In genomic region chr17:57407287-57408063, GRCh38 we compare ENCODE assay signal across 9 cellular contexts.
DNase-seq lines count a peak whose midpoint lies in the region; ATAC-seq and TF ChIP-seq lines count a peak whose summit lies in the region.
"Had no signal": no experiment of that assay in that cellular context is flagged by ENCODE, and none has a peak within 500 bp of the region (broad histone marks: within the 10 kb centered on the region; RNA-seq: fewer than 3 reads in every experiment).

No MANE protein-coding gene starts in this region.

- H3K9me3 ChIP-seq in CD8-positive, alpha-beta T cell (ENCODE audit: low read length), result no peaks in the 10 kb centered on the region
- H3K9me3 ChIP-seq in naive thymus-derived CD4-positive, alpha-beta T cell (ENCODE audit: control insufficient read depth in 2 of 3, low read length in 3 of 3), result no peaks in the 10 kb centered on the region

- CTCF ChIA-PET in CD8-positive, alpha-beta T cell (lab: Charles Lee), result interaction anchor here (1.7 kb wide), 1 partner anchor 11 kb away, joined by 5 read pairs; no protein-coding TSS in a partner anchor
- CTCF ChIA-PET in naive thymus-derived CD4-positive, alpha-beta T cell (lab: Charles Lee), result no interaction called here

- H3K9me3 Mint-ChIP-seq in CD8-positive, alpha-beta T cell, result no peaks in the 10 kb centered on the region
- H3K9me3 Mint-ChIP-seq in activated T-helper 2 cell treated with anti-CD3 and anti-CD28 coated beads, Interferon-gamma antibody, Interleukin-2, Interleukin-4, amounts not matched to agents 10 μg/mL and 5 μg/mL and 100 μg/mL, durations not matched to agents 14 hours and 24 hours and 36 hours, result no peaks in the 10 kb centered on the region
- no peaks in the 10 kb centered on the region for H3K9me3 Mint-ChIP-seq in naive thymus-derived CD4-positive, alpha-beta T cell

- peaks cover 39% of the 10 kb centered on the region for H3K36me3 Mint-ChIP-seq in CD8-positive, alpha-beta T cell
- H3K36me3 Mint-ChIP-seq in activated T-helper 2 cell treated with anti-CD3 and anti-CD28 coated beads, Interferon-gamma antibody, Interleukin-2, Interleukin-4, amounts not matched to agents 10 μg/mL and 5 μg/mL and 100 μg/mL, durations not matched to agents 14 hours and 24 hours and 36 hours (ENCODE audit: low read depth), result peaks cover 36% of the 10 kb centered on the region
- peaks cover 3 to 35% (median 15%) of the 10 kb centered on the region in 5 donors for H3K36me3 Mint-ChIP-seq in naive thymus-derived CD4-positive, alpha-beta T cell

- intact Hi-C loops in CD8-positive, alpha-beta T cell (cut with DNase I, micrococcal nuclease), result loop anchor here in 1 of 2 experiments (5.0 kb wide), 1 partner anchor 165 kb away; no protein-coding TSS in a partner anchor
- intact Hi-C loops in activated T-helper 2 cell treated with anti-CD3 and anti-CD28 coated beads, Interferon-gamma antibody, Interleukin-2, Interleukin-4, amounts not matched to agents 10 μg/mL and 5 μg/mL and 100 μg/mL, durations not matched to agents 14 hours and 24 hours and 36 hours (cut with micrococcal nuclease), result loop anchor here (5.0 kb wide), 1 partner anchor 35 kb away; no protein-coding TSS in a partner anchor
- intact Hi-C loops in naive thymus-derived CD4-positive, alpha-beta T cell (cut with micrococcal nuclease), result loop anchor here in 1 of 2 donors (5.0 kb wide), 1 partner anchor 150 kb away; the partner anchor contains the start of gene MSI2

- H3K4me3 ChIP-seq in CD8-positive, alpha-beta T cell (ENCODE audit: low read depth, low read length), result no peak overlapping the region
- H3K4me3 ChIP-seq in naive thymus-derived CD4-positive, alpha-beta T cell (ENCODE audit: low read length), result no peak overlapping the region

- peak overlapping the region; percentile 62 for H3K27ac Mint-ChIP-seq in CD8-positive, alpha-beta T cell
- peak overlapping the region; percentile 45 for H3K27ac Mint-ChIP-seq in activated T-helper 2 cell treated with anti-CD3 and anti-CD28 coated beads, Interferon-gamma antibody, Interleukin-2, Interleukin-4, amounts not matched to agents 10 μg/mL and 5 μg/mL and 100 μg/mL, durations not matched to agents 14 hours and 24 hours and 36 hours
- H3K27ac Mint-ChIP-seq in naive thymus-derived CD4-positive, alpha-beta T cell, result peak overlapping the region; percentile 39 to 79 (median 73)

- H3K27ac ChIP-seq in CD8-positive, alpha-beta T cell (ENCODE audit: low read depth, low read length), result no peak overlapping the region
- H3K27ac ChIP-seq in naive thymus-derived CD4-positive, alpha-beta T cell (ENCODE audit: low read depth, low read length), result peak overlapping the region; percentile 37

- no peaks in the 10 kb centered on the region for H3K27me3 Mint-ChIP-seq in CD8-positive, alpha-beta T cell (ENCODE audit: low read depth)
- H3K27me3 Mint-ChIP-seq in activated T-helper 2 cell treated with anti-CD3 and anti-CD28 coated beads, Interferon-gamma antibody, Interleukin-2, Interleukin-4, amounts not matched to agents 10 μg/mL and 5 μg/mL and 100 μg/mL, durations not matched to agents 14 hours and 24 hours and 36 hours (ENCODE audit: low read depth), result no peaks in the 10 kb centered on the region
- H3K27me3 Mint-ChIP-seq in naive thymus-derived CD4-positive, alpha-beta T cell, result no peaks in the 10 kb centered on the region

- no peak for TF ChIP-seq CTCF in CD8-positive, alpha-beta T cell (IDR thresholded peaks at IDR 0.05)

- H3K4me3 Mint-ChIP-seq in CD8-positive, alpha-beta T cell, result peak overlapping the region; percentile 32
- H3K4me3 Mint-ChIP-seq in activated T-helper 2 cell treated with anti-CD3 and anti-CD28 coated beads, Interferon-gamma antibody, Interleukin-2, Interleukin-4, amounts not matched to agents 10 μg/mL and 5 μg/mL and 100 μg/mL, durations not matched to agents 14 hours and 24 hours and 36 hours (ENCODE audit: low read depth), result no peak overlapping the region
- H3K4me3 Mint-ChIP-seq in naive thymus-derived CD4-positive, alpha-beta T cell, result peak overlapping the region; percentile 2 to 64 (median 48)

- no peak for ATAC-seq in CD8-positive, alpha-beta T cell
- ATAC-seq in naive thymus-derived CD4-positive, alpha-beta T cell, result no peak
- no peak for ATAC-seq in HG03469 (IDR thresholded peaks at IDR 0.05; ENCODE audit: unreplicated experiment)
- no peak for ATAC-seq in HG03460 (IDR thresholded peaks at IDR 0.05; ENCODE audit: unreplicated experiment)

- H3K4me1 ChIP-seq in CD8-positive, alpha-beta T cell (ENCODE audit: insufficient read depth, low read length), result peaks cover 29% of the 10 kb centered on the region
- H3K4me1 ChIP-seq in naive thymus-derived CD4-positive, alpha-beta T cell (ENCODE audit: control insufficient read depth in 2 of 2, insufficient read depth in 2 of 2, low read length in 2 of 2), result peaks cover 0 to 17% of the 10 kb centered on the region in 2 donors

- POLR2A ChIA-PET in CD8-positive, alpha-beta T cell (lab: Charles Lee), result no interaction called here
- POLR2A ChIA-PET in naive thymus-derived CD4-positive, alpha-beta T cell (lab: Charles Lee), result no interaction called here

- H3K36me3 ChIP-seq in CD8-positive, alpha-beta T cell (ENCODE audit: insufficient read depth, low read length), result peaks cover under 1% of the 10 kb centered on the region
- H3K36me3 ChIP-seq in naive thymus-derived CD4-positive, alpha-beta T cell (ENCODE audit: control insufficient read depth in 2 of 3, insufficient read depth in 3 of 3, low read length in 3 of 3), result peaks cover 0 to 12% (median 0%) of the 10 kb centered on the region in 3 experiments

- no peaks in the 10 kb centered on the region for H3K27me3 ChIP-seq in CD8-positive, alpha-beta T cell (ENCODE audit: insufficient read depth, low read length)
- no peaks in the 10 kb centered on the region for H3K27me3 ChIP-seq in naive thymus-derived CD4-positive, alpha-beta T cell (ENCODE audit: control insufficient read depth in 2 of 2, insufficient read depth in 2 of 2, low read length in 2 of 2)

- no peak for DNase-seq in CD8-positive, alpha-beta T cell
- peak; percentile 79 for DNase-seq in LoVo (ENCODE audit: low spot score)
- DNase-seq in activated T-helper 2 cell treated with anti-CD3 and anti-CD28 coated beads, Interferon-gamma antibody, Interleukin-2, Interleukin-4, amounts not matched to agents 10 μg/mL and 5 μg/mL and 100 μg/mL, durations not matched to agents 14 hours and 24 hours and 36 hours (ENCODE audit: low spot score), result no peak
- DNase-seq in naive thymus-derived CD4-positive, alpha-beta T cell, result no peak
- no peak for DNase-seq in DMS114 treated with DMSO at 0.1 percent for 48 hours (lab: John Stamatoyannopoulos, UW; ENCODE audit: unreplicated experiment)
- no peak for DNase-seq in cerebellum (ENCODE audit: low spot score)
- DNase-seq: activated effector memory CD4-positive, alpha-beta T cell treated with anti-CD3 and anti-CD28 coated beads, Interleukin-2, amount 50 U/mL, for 16 hours had no signal

- H3K4me1 Mint-ChIP-seq in CD8-positive, alpha-beta T cell (ENCODE audit: low read depth), result peaks cover 58% of the 10 kb centered on the region
- H3K4me1 Mint-ChIP-seq in activated T-helper 2 cell treated with anti-CD3 and anti-CD28 coated beads, Interferon-gamma antibody, Interleukin-2, Interleukin-4, amounts not matched to agents 10 μg/mL and 5 μg/mL and 100 μg/mL, durations not matched to agents 14 hours and 24 hours and 36 hours (ENCODE audit: low read depth), result peaks cover 35% of the 10 kb centered on the region
- peaks cover 40 to 79% (median 54%) of the 10 kb centered on the region in 7 donors for H3K4me1 Mint-ChIP-seq in naive thymus-derived CD4-positive, alpha-beta T cell
